22 cellular contexts compared by ENCODE assay signal in genomic region chr10:98921381-98921780, GRCh38.
"Had no signal": no experiment of that assay in that cellular context is flagged by ENCODE, and none has a peak within 500 bp of the region (broad histone marks: within the 10 kb centered on the region; RNA-seq: fewer than 3 reads in every experiment).

No MANE protein-coding gene starts in this region.

- H3K4me3 ChIP-seq: right lobe of liver, skin epidermis, stomach, suprapubic skin, tibial nerve had no signal

- H3K4me1 ChIP-seq: foreskin keratinocyte, parathyroid adenoma, right lobe of liver, suprapubic skin, tibial nerve had no signal

- H3K27me3 ChIP-seq: foreskin keratinocyte, right lobe of liver, stomach, suprapubic skin, tibial nerve had no signal

- H3K79me2 ChIP-seq: parathyroid adenoma had no signal

- H3K27ac ChIP-seq: foreskin keratinocyte, parathyroid adenoma, right lobe of liver, skin epidermis, suprapubic skin, tibial nerve, WERI-Rb-1 had no signal

- DNase-seq: activated CD4-positive, alpha-beta T cell treated with anti-CD3 and anti-CD28 coated beads for 1 hour; activated CD4-positive, alpha-beta T cell treated with anti-CD3 and anti-CD28 coated beads, Interleukin-2, amount 50 U/mL, for 1 hour; activated CD8-positive, alpha-beta T cell treated with anti-CD3 and anti-CD28 coated beads, Interleukin-2, amount 10 ng/mL, durations not matched to agents 7 days and 5 days; activated naive CD4-positive, alpha-beta T cell; activated T-cell treated with anti-CD3 and anti-CD28 coated beads, Interleukin-2, amount 50 U/mL, for 1 hour; amniotic stem cell; effector CD4-positive, alpha-beta T cell; foreskin keratinocyte; immature natural killer cell; kidney glomerular epithelial cell; nucleus accumbens; right lobe of liver; stimulated activated CD4-positive, alpha-beta T cell treated with anti-CD3 and anti-CD28 coated beads, Interleukin-2, amount 100 ng/mL, for 24 hours; stomach; T-cell; WERI-Rb-1 had no signal

- ATAC-seq: activated CD8-positive, alpha-beta T cell treated with anti-CD3 and anti-CD28 coated beads, Interleukin-2, amount 10 ng/mL, durations not matched to agents 7 days and 5 days; activated T-helper 17 cell treated with anti-CD3 and anti-CD28 coated beads, Interleukin-2, amount 50 U/mL, for 72 hours; foreskin keratinocyte; right lobe of liver; stimulated activated memory B cell treated with anti-CD40 and anti-IgM and Interleukin-4, amounts not matched to agents 10 μg/mL and 1 μg/mL and 100 μg/mL, for 72 hours; T-cell had no signal

- H3K9me3 ChIP-seq: right lobe of liver, stomach, suprapubic skin, tibial nerve had no signal

- H3K36me3 ChIP-seq: right lobe of liver, stomach, suprapubic skin, tibial nerve, WERI-Rb-1 had no signal

- H2AFZ ChIP-seq: parathyroid adenoma had no signal
